In genomic region chr12:6752181-6752930, GRCh38 we compare ENCODE assay signal across 8 cellular contexts.
DNase-seq lines count a peak whose midpoint lies in the region; TF ChIP-seq lines count a peak whose summit lies in the region.

No MANE protein-coding gene starts in this region.

- H3K4me3 ChIP-seq in GM06990 (replicated peaks; ENCODE audit: low read depth, low read length) (peak overlapping the region; percentile 90), WI38 (ENCODE audit: low read depth, low read length) (peak overlapping the region; percentile 80)

- H3K36me3 ChIP-seq in GM06990 (ENCODE audit: control insufficient read depth, insufficient read depth, low read length): peaks cover 21% of the 10 kb centered on the region

- H3K27ac Mint-ChIP-seq in nephron: peak overlapping the region; percentile 99

- no peaks in the 10 kb centered on the region for H3K9me3 Mint-ChIP-seq in nephron

- DNase-seq in GM06990 (ENCODE audit: extremely low read depth, insufficient read length) (no peak), HuH-7.5 (ENCODE audit: low spot score) (peak; percentile 77), fibroblast of gingiva (ENCODE audit: low read depth) (peak; percentile 52), GM19238 (ENCODE audit: insufficient read length, low spot score) (no peak), DMS114 treated with DMSO at 0.1 percent for 48 hours (lab: John Stamatoyannopoulos, UW; ENCODE audit: unreplicated experiment) (no peak)
- no peak for DNase-seq in activated CD4-positive, CD25-positive, alpha-beta regulatory T cell treated with anti-CD3 and anti-CD28 coated beads, Interleukin-2, amount 50 U/mL, for 72 hours

- TF ChIP-seq CTCF in GM06990 (IDR thresholded peaks at IDR 0.05; ENCODE audit: insufficient read depth, low read length, poor library complexity, severe bottlenecking) (no peak), WI38 (IDR thresholded peaks at IDR 0.05; ENCODE audit: low read depth, low read length) (peak; percentile 36; the same call in 1 of the 2 replicates), nephron (IDR thresholded peaks at IDR 0.05; ENCODE audit: unreplicated experiment in 3 of 3) (peak; percentile 19 to 53 (median 39))

- H3K27me3 Mint-ChIP-seq in nephron (ENCODE audit: low read depth): no peaks in the 10 kb centered on the region

- peaks cover 30% of the 10 kb centered on the region for H3K4me1 Mint-ChIP-seq in nephron

- H3K27me3 ChIP-seq in GM06990 (replicated peaks; ENCODE audit: control insufficient read depth, insufficient read depth, low read length): no peaks in the 10 kb centered on the region

- peaks cover 46% of the 10 kb centered on the region for H3K36me3 Mint-ChIP-seq in nephron (ENCODE audit: low read depth)

- H3K4me3 Mint-ChIP-seq in nephron: peak overlapping the region; percentile 96 to 99 (median 98)

Comparison
In these comparisons a context has a peak if more than half of its experiments do, and no peak if none do; other contexts are left out.
1. DNase-seq: peak in HuH-7.5 (single experiment) and fibroblast of gingiva (single experiment); none in GM06990 (single experiment), activated CD4-positive, CD25-positive, alpha-beta regulatory T cell treated with anti-CD3 and anti-CD28 coated beads, Interleukin-2, amount 50 U/mL, for 72 hours (single experiment), GM19238 (single experiment) and DMS114 treated with DMSO at 0.1 percent for 48 hours (single experiment).